8 cellular contexts compared by ENCODE assay signal in the genomic region with DNA sequence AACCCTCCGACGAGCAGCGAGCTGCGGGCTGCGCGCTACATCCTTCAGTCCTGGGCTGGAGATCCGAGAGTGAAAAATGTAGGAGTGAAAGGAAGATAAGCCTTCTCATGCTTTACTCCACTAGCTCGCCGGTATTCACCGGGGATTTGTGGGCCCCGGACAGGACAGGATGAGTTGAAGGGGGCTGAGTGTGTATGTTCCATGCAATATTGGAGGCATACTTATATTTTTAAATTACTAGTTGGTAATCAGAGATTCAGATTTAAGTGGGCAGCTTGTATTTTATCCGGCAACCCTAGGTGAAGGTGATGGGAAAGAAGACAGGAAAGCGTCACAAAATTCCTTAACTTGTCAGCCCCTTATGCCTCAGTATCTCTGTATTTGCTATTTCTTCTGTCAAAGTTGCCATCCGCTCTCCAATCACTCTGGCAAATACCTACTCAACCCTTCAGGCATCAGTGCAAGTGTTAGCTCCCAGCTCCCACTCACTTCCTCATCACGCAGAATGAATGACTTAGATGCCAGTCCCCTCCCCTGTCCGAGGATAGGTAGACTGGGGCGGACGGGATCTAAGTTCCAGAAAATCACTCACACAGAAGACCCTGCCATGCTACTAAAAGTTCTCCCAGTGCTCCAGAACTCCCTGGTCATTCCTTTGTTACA. TPM values are rescaled to one million over a fixed set of nuclear protein-coding genes. Genes with fewer than 3 reads are reported as not detected.
DNase-seq lines count a peak whose midpoint lies in the region; ATAC-seq and TF ChIP-seq lines count a peak whose summit lies in the region.

No MANE protein-coding gene starts in this region.

- H3K4me1 Mint-ChIP-seq in activated T-helper 17 cell treated with anti-CD3 and anti-CD28 coated beads, Interleukin-2, amount 50 U/mL, for 72 hours: peaks cover 22% of the 10 kb centered on the region

- intact Hi-C loops in left ventricle myocardium inferior (cut with micrococcal nuclease): no loop called here

- H3K27ac Mint-ChIP-seq in activated T-helper 17 cell treated with anti-CD3 and anti-CD28 coated beads, Interleukin-2, amount 50 U/mL, for 72 hours: peak overlapping the region; percentile 83

- DNase-seq in NOMO-1 treated with DMSO at 0.1 percent for 48 hours (lab: John Stamatoyannopoulos, UW; ENCODE audit: unreplicated experiment) (peak; percentile 22), NOMO-1 treated with dmso at 0.1 percent for 144 hours (lab: John Stamatoyannopoulos, UW; ENCODE audit: unreplicated experiment) (no peak), left ventricle myocardium inferior (no peak), retina (peak; percentile 20), activated gamma-delta T cell treated with Interleukin-2 at 50 U/mL for 16 hours (no peak), NCI-H1930 (lab: John Stamatoyannopoulos, UW) (no peak)

- no peaks in the 10 kb centered on the region for H3K27me3 ChIP-seq in left ventricle myocardium inferior (ENCODE audit: low read depth)

- peaks cover under 1% of the 10 kb centered on the region for H3K36me3 Mint-ChIP-seq in activated T-helper 17 cell treated with anti-CD3 and anti-CD28 coated beads, Interleukin-2, amount 50 U/mL, for 72 hours (ENCODE audit: low read depth)

- peak overlapping the region; percentile 92 for H3K4me3 ChIP-seq in left ventricle myocardium inferior

- no peaks in the 10 kb centered on the region for H3K27me3 Mint-ChIP-seq in activated T-helper 17 cell treated with anti-CD3 and anti-CD28 coated beads, Interleukin-2, amount 50 U/mL, for 72 hours

- H3K9me3 ChIP-seq in left ventricle myocardium inferior (replicated peaks): no peaks in the 10 kb centered on the region

- H3K36me3 ChIP-seq in left ventricle myocardium inferior: no peaks in the 10 kb centered on the region

- peak overlapping the region; percentile 81 for H3K27ac ChIP-seq in left ventricle myocardium inferior (replicated peaks)

- H3K9me3 Mint-ChIP-seq in activated T-helper 17 cell treated with anti-CD3 and anti-CD28 coated beads, Interleukin-2, amount 50 U/mL, for 72 hours: no peaks in the 10 kb centered on the region

- TF ChIP-seq CTCF in left ventricle myocardium inferior (IDR thresholded peaks at IDR 0.05; ENCODE audit: borderline replicate concordance): no peak

- ATAC-seq in HG03520 (IDR thresholded peaks at IDR 0.05; ENCODE audit: unreplicated experiment): peak; percentile 3
- peak; percentile 30 for ATAC-seq in activated T-helper 17 cell treated with anti-CD3 and anti-CD28 coated beads, Interleukin-2, amount 50 U/mL, for 72 hours (replicated peaks)

- peaks cover 44% of the 10 kb centered on the region for H3K4me1 ChIP-seq in left ventricle myocardium inferior

- H3K4me3 Mint-ChIP-seq in activated T-helper 17 cell treated with anti-CD3 and anti-CD28 coated beads, Interleukin-2, amount 50 U/mL, for 72 hours: peak overlapping the region; percentile 89

RNA-seq across cellular contexts. Expression of a gene that starts 0.5 kb away (rescaled TPM):
- total RNA-seq in activated T-helper 17 cell treated with anti-CD3 and anti-CD28 coated beads, Interleukin-2, amount 50 U/mL, for 72 hours: 1 to 10 TPM; 3.5 to 4.2 TPM
- 2.5 TPM for total RNA-seq in left ventricle myocardium inferior

RNA-seq across cellular contexts. Expression of a gene that starts 37.7 kb away (rescaled TPM):
- not detected for total RNA-seq in activated T-helper 17 cell treated with anti-CD3 and anti-CD28 coated beads, Interleukin-2, amount 50 U/mL, for 72 hours
- not detected for total RNA-seq in left ventricle myocardium inferior

RNA-seq across cellular contexts. Expression of a gene that starts 49.0 kb away (rescaled TPM):
- under 1 TPM in 1 of 2 donors, not detected in 1; 0.13 TPM for total RNA-seq in activated T-helper 17 cell treated with anti-CD3 and anti-CD28 coated beads, Interleukin-2, amount 50 U/mL, for 72 hours
- 0.05 TPM for total RNA-seq in left ventricle myocardium inferior

Comparison
In these comparisons a context has a peak if more than half of its experiments do, and no peak if none do; other contexts are left out.
1. DNase-seq: peak in NOMO-1 treated with DMSO at 0.1 percent for 48 hours (single experiment) and retina (single experiment); none in NOMO-1 treated with dmso at 0.1 percent for 144 hours (single experiment), left ventricle myocardium inferior (single experiment), activated gamma-delta T cell treated with Interleukin-2 at 50 U/mL for 16 hours (single experiment) and NCI-H1930 (0 of 2).